18 cellular contexts compared by ENCODE assay signal in genomic region chr11:73317803-73318202, GRCh38. TPM values are rescaled to one million over a fixed set of nuclear protein-coding genes. Genes with fewer than 3 reads are reported as not detected.
A peak's percentile ranks its signal among the peaks of the same experiment; 100 is the strongest.
DNase-seq lines count a peak whose midpoint lies in the region; ATAC-seq and TF ChIP-seq lines count a peak whose summit lies in the region.
"Had no signal": no experiment of that assay in that cellular context is flagged by ENCODE, and none has a peak within 500 bp of the region (broad histone marks: within the 10 kb centered on the region; RNA-seq: fewer than 3 reads in every experiment).

No MANE protein-coding gene starts in this region.

- H3K4me1 ChIP-seq in SK-N-SH (ENCODE audit: control insufficient read depth in 1 of 2, insufficient read depth in 2 of 2, low read depth in 1 of 2, low read length in 1 of 2) (peaks cover 75 to 83% of the 10 kb centered on the region in 2 experiments), left ventricle myocardium inferior (peaks cover 100% of the 10 kb centered on the region), rectal smooth muscle tissue (ENCODE audit: control insufficient read depth, insufficient read depth, low read length) (peaks cover 85% of the 10 kb centered on the region), upper lobe of right lung (peaks cover 99% of the 10 kb centered on the region)

- H2AFZ ChIP-seq in SK-N-SH (ENCODE audit: low read depth), result no peak overlapping the region

- no peak for TF ChIP-seq EP300 in SK-N-SH (IDR thresholded peaks at IDR 0.05; ENCODE audit: borderline replicate concordance in 1 of 2, low read depth in 1 of 2, low read length in 1 of 2)

- H3K9ac ChIP-seq in SK-N-SH, result no peak overlapping the region
- no peak overlapping the region for H3K9ac ChIP-seq in rectal smooth muscle tissue (ENCODE audit: low read length)

- TF ChIP-seq CTCF in SK-N-SH (IDR thresholded peaks at IDR 0.05) (no peak), left ventricle myocardium inferior (IDR thresholded peaks at IDR 0.05; ENCODE audit: borderline replicate concordance) (no peak), upper lobe of right lung (IDR thresholded peaks at IDR 0.05) (no peak)

- POLR2A ChIA-PET in SK-N-SH (lab: Yijun Ruan, JAX), result interaction anchor here (1.8 kb wide), 1 partner anchor 10 kb away, joined by 4 read pairs; no protein-coding TSS in a partner anchor

- WGBS in SK-N-SH (ENCODE audit: low lambda C conversion rate), result 76% methylated on average over 2 of the region's 3 CpGs

- peaks cover 98% of the 10 kb centered on the region for H3K79me2 ChIP-seq in SK-N-SH (ENCODE audit: insufficient read depth)

- H3K4me3 ChIP-seq in SK-N-SH (ENCODE audit: low read depth in 2 of 2, low read length in 1 of 2) (no peak overlapping the region), left ventricle myocardium inferior (peak overlapping the region; percentile 88), rectal smooth muscle tissue (ENCODE audit: low read length) (no peak overlapping the region), upper lobe of right lung (no peak overlapping the region)

- peaks cover 4 to 7% of the 10 kb centered on the region in 2 experiments for H3K36me3 ChIP-seq in SK-N-SH (replicated peaks in 1 of 2; ENCODE audit: control insufficient read depth in 1 of 2, insufficient read depth in 2 of 2, low read length in 1 of 2)
- H3K36me3 ChIP-seq in left ventricle myocardium inferior, result peaks cover 5% of the 10 kb centered on the region
- H3K36me3 ChIP-seq in rectal smooth muscle tissue (ENCODE audit: control insufficient read depth, insufficient read depth, low read length), result no peaks in the 10 kb centered on the region
- H3K36me3 ChIP-seq in upper lobe of right lung, result no peaks in the 10 kb centered on the region

- peaks cover 27% of the 10 kb centered on the region for H3F3A ChIP-seq in SK-N-SH (replicated peaks; ENCODE audit: insufficient read depth)

- H3K9me2 ChIP-seq in SK-N-SH, result no peaks in the 10 kb centered on the region

- DNase-seq in SK-N-SH (no peak), left ventricle myocardium inferior (no peak), upper lobe of right lung (no peak), NCI-H345 (lab: John Stamatoyannopoulos, UW) (no peak), SKM-1 treated with dmso at 0.1 percent for 144 hours (lab: John Stamatoyannopoulos, UW; ENCODE audit: unreplicated experiment) (no peak)
- no peak for DNase-seq in activated CD4-positive, alpha-beta T cell treated with anti-CD3 and anti-CD28 coated beads for 4 hours
- DNase-seq: 8988T; activated CD4-positive, alpha-beta T cell treated with anti-CD3 and anti-CD28 coated beads, Interleukin-2, amount 10 ng/mL, durations not matched to agents 24 days and 14 days; activated T-cell treated with anti-CD3 and anti-CD28 coated beads, Interleukin-2, amount 50 U/mL, for 1 hour; CD4-positive, alpha-beta memory T cell; EL; naive thymus-derived CD8-positive, alpha-beta T cell; NCI-H2081 treated with DMSO at 0.1 percent for 48 hours; stimulated activated CD4-positive, alpha-beta T cell treated with anti-CD3 and anti-CD28 coated beads, Interleukin-4, amount 100 ng/mL, for 4 hours; T-helper 9 cell had no signal

- no peaks in the 10 kb centered on the region for H3K9me3 ChIP-seq in SK-N-SH
- H3K9me3 ChIP-seq in left ventricle myocardium inferior (replicated peaks), result no peaks in the 10 kb centered on the region
- H3K9me3 ChIP-seq in upper lobe of right lung, result no peaks in the 10 kb centered on the region

- peak overlapping the region; percentile 99; the same call in 1 of the 2 replicates for H3K4me2 ChIP-seq in SK-N-SH

- ATAC-seq in SK-N-SH treated with all-trans-retinoic acid at 6 μM for 48 hours, result no peak
- no peak for ATAC-seq in upper lobe of right lung
- ATAC-seq: activated naive CD4-positive, alpha-beta T cell treated with anti-CD3 and anti-CD28 coated beads, Interleukin-2, amount 50 U/mL, for 72 hours; naive thymus-derived CD8-positive, alpha-beta T cell had no signal

- TF ChIP-seq RAD21 in SK-N-SH (IDR thresholded peaks at IDR 0.05; ENCODE audit: low read length), result no peak

- H3K27ac ChIP-seq in SK-N-SH (ENCODE audit: low read depth in 2 of 2, low read length in 1 of 2), result peak overlapping the region; percentile 64 to 98; a peak in 3 of 4 replicates
- peak overlapping the region; percentile 99 for H3K27ac ChIP-seq in left ventricle myocardium inferior (replicated peaks)
- H3K27ac ChIP-seq in rectal smooth muscle tissue (ENCODE audit: low read depth, low read length), result peak overlapping the region; percentile 97
- peak overlapping the region; percentile 82 for H3K27ac ChIP-seq in upper lobe of right lung

- intact Hi-C loops in left ventricle myocardium inferior (cut with micrococcal nuclease), result no loop called here
- intact Hi-C loops in upper lobe of right lung (cut with DNase I), result no loop called here

- peaks cover 63% of the 10 kb centered on the region for H4K20me1 ChIP-seq in SK-N-SH (ENCODE audit: insufficient read depth)

- no peaks in the 10 kb centered on the region for H3K27me3 ChIP-seq in SK-N-SH (ENCODE audit: insufficient read depth)
- no peaks in the 10 kb centered on the region for H3K27me3 ChIP-seq in left ventricle myocardium inferior (ENCODE audit: low read depth)
- H3K27me3 ChIP-seq in rectal smooth muscle tissue (ENCODE audit: control insufficient read depth, insufficient read depth, low read length), result no peaks in the 10 kb centered on the region
- H3K27me3 ChIP-seq in upper lobe of right lung, result no peaks in the 10 kb centered on the region

- CTCF ChIA-PET in SK-N-SH (lab: Yijun Ruan, JAX), result interaction anchor here (1.3 to 17.6 kb wide), 4 partner anchors 8 to 28 kb away, joined by 5 to 395 read pairs (median 115); partner anchors contain the start of gene ARHGEF17

TF ChIP-seq in SK-N-SH, 30 proteins besides CTCF, POLR2A, EP300 and RAD21 (continues in another document):
- TF ChIP-seq USF2 (IDR thresholded peaks at IDR 0.05; ENCODE audit: borderline replicate concordance, low read depth, low read length), result no peak
- no peak for TF ChIP-seq FOXJ3 (CRISPR knock-in tag; IDR thresholded peaks at IDR 0.05)
- TF ChIP-seq RFX5 (IDR thresholded peaks at IDR 0.05; ENCODE audit: low read length), result no peak
- no peak for TF ChIP-seq JUND (IDR thresholded peaks at IDR 0.05)
- no peak for TF ChIP-seq MAX (IDR thresholded peaks at IDR 0.05; ENCODE audit: low read depth)
- TF ChIP-seq SIN3A (IDR thresholded peaks at IDR 0.05; ENCODE audit: borderline replicate concordance, low read depth, low read length), result no peak
- no peak for TF ChIP-seq GABPA (IDR thresholded peaks at IDR 0.05; ENCODE audit: low read depth)
- TF ChIP-seq POLR2AphosphoS5 (IDR thresholded peaks at IDR 0.05; ENCODE audit: low read depth, low read length), result no peak
- TF ChIP-seq MXI1 (IDR thresholded peaks at IDR 0.05; ENCODE audit: low read depth, low read length), result no peak
- TF ChIP-seq TEAD4 (IDR thresholded peaks at IDR 0.05; ENCODE audit: borderline replicate concordance, insufficient read depth), result no peak

TF ChIP-seq in SK-N-SH treated with all-trans-retinoic acid at 6 μM for 48 hours, 23 proteins besides CTCF, POLR2A, EP300 and RAD21 (continues in another document):
- TF ChIP-seq ZNF8 (CRISPR knock-in tag; IDR thresholded peaks at IDR 0.05), result no peak
- TF ChIP-seq ISL1 (CRISPR knock-in tag; IDR thresholded peaks at IDR 0.05), result no peak
- no peak for TF ChIP-seq CSRNP3 (CRISPR knock-in tag; IDR thresholded peaks at IDR 0.05)
- no peak for TF ChIP-seq TCF4 (CRISPR knock-in tag; IDR thresholded peaks at IDR 0.05; ENCODE audit: borderline replicate concordance)
- no peak for TF ChIP-seq ZNF70 (CRISPR knock-in tag; IDR thresholded peaks at IDR 0.05)
- TF ChIP-seq ZC3H10 (CRISPR knock-in tag; IDR thresholded peaks at IDR 0.05), result no peak
- TF ChIP-seq ZFP3 (CRISPR knock-in tag; IDR thresholded peaks at IDR 0.05), result no peak
- TF ChIP-seq ARNTL (CRISPR knock-in tag; IDR thresholded peaks at IDR 0.05; ENCODE audit: borderline replicate concordance, low read depth), result no peak
- TF ChIP-seq ZFP30 (CRISPR knock-in tag; IDR thresholded peaks at IDR 0.05), result no peak

RNA-seq across cellular contexts. Expression of gene ARHGEF17, which starts 9.7 kb away (rescaled TPM):
- 45.9 and 48.4 TPM in 2 replicates for polyA plus RNA-seq in SK-N-SH (2012; rRNA removed)
- polyA plus RNA-seq in SK-N-SH (2012; cell fraction: cytosol; rRNA removed), result 8.0 and 13.3 TPM in 2 replicates
- 273 and 324 TPM in 2 replicates for polyA plus RNA-seq in SK-N-SH (2012; cell fraction: nucleus; rRNA removed)
- total RNA-seq in left ventricle myocardium inferior (53.1 TPM), upper lobe of right lung (74.5 TPM)
- total RNA-seq: activated CD4-positive, alpha-beta T cell treated with anti-CD3 and anti-CD28 coated beads, Interleukin-2, amount 10 ng/mL, durations not matched to agents 24 days and 14 days; naive thymus-derived CD8-positive, alpha-beta T cell had no signal
- polyA plus RNA-seq: CD4-positive, alpha-beta memory T cell had no signal

RNA-seq across cellular contexts. Expression of gene P2RY6, which starts 45.7 kb away (rescaled TPM):
- 0.15 and 0.16 TPM in 2 replicates for polyA plus RNA-seq in SK-N-SH (2012; rRNA removed)
- polyA plus RNA-seq in SK-N-SH (2012; cell fraction: cytosol; rRNA removed), result 0.09 and 0.31 TPM in 2 replicates
- polyA plus RNA-seq in SK-N-SH (2012; cell fraction: nucleus; rRNA removed), result 0.26 and 0.27 TPM in 2 replicates
- 2.2 TPM for total RNA-seq in left ventricle myocardium inferior
- 3.2 TPM for total RNA-seq in upper lobe of right lung
- total RNA-seq: activated CD4-positive, alpha-beta T cell treated with anti-CD3 and anti-CD28 coated beads, Interleukin-2, amount 10 ng/mL, durations not matched to agents 24 days and 14 days; activated naive CD4-positive, alpha-beta T cell treated with anti-CD3 and anti-CD28 coated beads, Interleukin-2, amount 50 U/mL, for 72 hours had no signal
- polyA plus RNA-seq: CD4-positive, alpha-beta memory T cell; naive thymus-derived CD8-positive, alpha-beta T cell had no signal

RNA-seq across cellular contexts. Expression of gene RELT, which starts 58.4 kb away (rescaled TPM):
- polyA plus RNA-seq in SK-N-SH (2012; rRNA removed), result 4.3 and 5.5 TPM in 2 replicates
- polyA plus RNA-seq in SK-N-SH (2012; cell fraction: cytosol; rRNA removed), result 1.9 and 2.5 TPM in 2 replicates
- 12.2 and 12.5 TPM in 2 replicates for polyA plus RNA-seq in SK-N-SH (2012; cell fraction: nucleus; rRNA removed)
- 1.6 TPM for total RNA-seq in left ventricle myocardium inferior
- total RNA-seq in upper lobe of right lung, result 11.7 TPM
